Comparison of ENCODE assay signal across 31 cellular contexts in genomic region chr20:60465439-60465838, GRCh38.
"Had no signal": no experiment of that assay in that cellular context is flagged by ENCODE, and none has a peak within 500 bp of the region (broad histone marks: within the 10 kb centered on the region; RNA-seq: fewer than 3 reads in every experiment).

No MANE protein-coding gene starts in this region.

- H3K27ac ChIP-seq: neural progenitor cell, ovary, parathyroid adenoma, psoas muscle, skin epidermis, spleen, suprapubic skin, testis, tibial nerve, upper lobe of left lung had no signal

- H3K4me2 ChIP-seq: neural progenitor cell, smooth muscle cell had no signal

- H3K4me1 ChIP-seq: neural progenitor cell, parathyroid adenoma, psoas muscle, spleen, suprapubic skin, testis, upper lobe of left lung had no signal

- H3K4me3 ChIP-seq: neural progenitor cell, ovary, psoas muscle, skin epidermis, smooth muscle cell, spleen, suprapubic skin, testis, tibial nerve, upper lobe of left lung had no signal

- H3K36me3 ChIP-seq: neural progenitor cell, ovary, spleen, suprapubic skin, tibial nerve, upper lobe of left lung had no signal

- ATAC-seq: naive thymus-derived CD4-positive, alpha-beta T cell; natural killer cell; psoas muscle; right cardiac atrium; sciatic nerve; stimulated activated memory B cell treated with anti-CD40 and anti-IgM and Interleukin-4, amounts not matched to agents 10 μg/mL and 1 μg/mL and 100 μg/mL, for 72 hours; stimulated activated naive CD8-positive, alpha-beta T cell treated with anti-CD3 and anti-CD28 coated beads, Interleukin-15, amount 100 ng/mL, for 72 hours; stimulated activated naive CD8-positive, alpha-beta T cell treated with anti-CD3 and anti-CD28 coated beads, Interleukin-15, Interleukin-2, amounts not matched to agents 100 U/mL and 50 U/mL, for 24 hours had no signal

- H3K9me3 ChIP-seq: ovary, psoas muscle, suprapubic skin, testis, upper lobe of left lung had no signal

- FAIRE-seq: urothelium cell line had no signal

- H3K27ac Mint-ChIP-seq: naive thymus-derived CD4-positive, alpha-beta T cell; natural killer cell; nephron; neural progenitor cell; progenitor cell of endocrine pancreas; stimulated activated memory B cell treated with anti-CD40 and anti-IgM and Interleukin-4, amounts not matched to agents 10 μg/mL and 1 μg/mL and 100 μg/mL, for 72 hours; stimulated activated naive CD8-positive, alpha-beta T cell treated with anti-CD3 and anti-CD28 coated beads, Interleukin-15, amount 100 ng/mL, for 72 hours had no signal

- DNase-seq: naive thymus-derived CD4-positive, alpha-beta T cell; natural killer cell; occipital lobe; ovary; posterior cingulate gyrus; psoas muscle; right cardiac atrium; spleen; stimulated activated CD4-positive, alpha-beta T cell treated with anti-CD3 and anti-CD28 coated beads, Interleukin-12 subunit alpha, Interleukin-12 subunit beta, amount 100 ng/mL, for 4 hours; stimulated activated CD4-positive, alpha-beta T cell treated with anti-CD3 and anti-CD28 coated beads, Interleukin-1b, Interleukin-23, amount 100 ng/mL, for 48 hours; stimulated activated CD4-positive, alpha-beta T cell treated with anti-CD3 and anti-CD28 coated beads, Interleukin-4, amount 100 ng/mL, for 1 hour; stimulated activated CD4-positive, alpha-beta T cell treated with anti-CD3 and anti-CD28 coated beads, Interleukin-4, amount 100 ng/mL, for 4 hours; stimulated activated CD8-positive, alpha-beta memory T cell treated with anti-CD3 and anti-CD28 coated beads, Interleukin-4, amount 100 ng/mL, for 48 hours; stimulated activated naive CD4-positive, alpha-beta T cell; stimulated activated naive CD8-positive, alpha-beta T cell treated with anti-CD3 and anti-CD28 coated beads, Interleukin-15, amount 100 ng/mL, for 72 hours; stimulated activated naive CD8-positive, alpha-beta T cell treated with anti-CD3 and anti-CD28 coated beads, Interleukin-15, Interleukin-2, amounts not matched to agents 100 U/mL and 50 U/mL, for 24 hours; substantia nigra; trophoblast cell; upper lobe of left lung had no signal

- H3K27me3 ChIP-seq: neural progenitor cell, ovary, spleen, suprapubic skin, testis, tibial nerve, upper lobe of left lung had no signal

- H3K4me1 Mint-ChIP-seq: naive thymus-derived CD4-positive, alpha-beta T cell; natural killer cell; stimulated activated memory B cell treated with anti-CD40 and anti-IgM and Interleukin-4, amounts not matched to agents 10 μg/mL and 1 μg/mL and 100 μg/mL, for 72 hours; stimulated activated naive CD8-positive, alpha-beta T cell treated with anti-CD3 and anti-CD28 coated beads, Interleukin-15, amount 100 ng/mL, for 72 hours had no signal

- H3K4me3 Mint-ChIP-seq: naive thymus-derived CD4-positive, alpha-beta T cell; natural killer cell; nephron; neural progenitor cell; stimulated activated memory B cell treated with anti-CD40 and anti-IgM and Interleukin-4, amounts not matched to agents 10 μg/mL and 1 μg/mL and 100 μg/mL, for 72 hours; stimulated activated naive CD8-positive, alpha-beta T cell treated with anti-CD3 and anti-CD28 coated beads, Interleukin-15, amount 100 ng/mL, for 72 hours had no signal

- H3K27me3 Mint-ChIP-seq: stimulated activated memory B cell treated with anti-CD40 and anti-IgM and Interleukin-4, amounts not matched to agents 10 μg/mL and 1 μg/mL and 100 μg/mL, for 72 hours had no signal

- H3K36me3 Mint-ChIP-seq: naive thymus-derived CD4-positive, alpha-beta T cell; natural killer cell; neural progenitor cell; stimulated activated memory B cell treated with anti-CD40 and anti-IgM and Interleukin-4, amounts not matched to agents 10 μg/mL and 1 μg/mL and 100 μg/mL, for 72 hours had no signal

- H3K9me3 Mint-ChIP-seq: stimulated activated memory B cell treated with anti-CD40 and anti-IgM and Interleukin-4, amounts not matched to agents 10 μg/mL and 1 μg/mL and 100 μg/mL, for 72 hours; stimulated activated naive CD8-positive, alpha-beta T cell treated with anti-CD3 and anti-CD28 coated beads, Interleukin-15, amount 100 ng/mL, for 72 hours had no signal
